24 cellular contexts compared by ENCODE assay signal in the genomic region with DNA sequence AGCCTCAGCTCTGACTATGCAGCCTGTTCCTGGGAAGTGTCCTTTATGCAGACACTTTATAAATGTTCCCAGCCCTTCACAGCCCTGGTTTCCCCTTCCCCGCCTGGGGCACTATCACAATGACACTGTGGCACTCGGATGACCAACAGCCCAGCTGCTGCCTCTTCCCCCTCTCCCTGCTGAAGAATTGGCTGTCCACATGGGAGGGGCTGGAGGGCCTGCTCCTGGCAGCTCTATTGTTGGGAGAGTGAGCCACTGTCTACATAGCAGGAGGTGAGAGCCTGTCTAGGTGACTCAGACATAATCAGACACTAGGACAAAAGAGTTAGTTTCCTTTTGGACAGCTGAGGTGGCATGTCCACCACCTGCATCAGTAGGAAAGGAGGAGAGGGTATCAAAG.
DNase-seq lines count a peak whose midpoint lies in the region; ATAC-seq, FAIRE-seq and TF ChIP-seq lines count a peak whose summit lies in the region.
"Had no signal": no experiment of that assay in that cellular context is flagged by ENCODE, and none has a peak within 500 bp of the region (broad histone marks: within the 10 kb centered on the region; RNA-seq: fewer than 3 reads in every experiment).

No MANE protein-coding gene starts in this region.

- TF ChIP-seq CTCF in bronchial epithelial cell (IDR thresholded peaks at IDR 0.05; ENCODE audit: insufficient read depth, low read length, severe bottlenecking) = no peak
- TF ChIP-seq CTCF in GM13976 (IDR thresholded peaks at IDR 0.05; ENCODE audit: borderline replicate concordance, control extremely low read depth, extremely low read depth, insufficient read depth, missing control alignments) = no peak
- TF ChIP-seq CTCF in testis (IDR thresholded peaks at IDR 0.05) = no peak

- no peaks in the 10 kb centered on the region for H3K9me3 ChIP-seq in testis
- H3K9me3 ChIP-seq: neutrophil had no signal

- no peak overlapping the region for H3K27ac ChIP-seq in testis
- H3K27ac ChIP-seq: hepatocyte, neutrophil had no signal

- H3K4me3 ChIP-seq in bronchial epithelial cell (ENCODE audit: low read depth, low read length) (no peak overlapping the region), testis (no peak overlapping the region)
- H3K4me3 ChIP-seq: hepatocyte, K562 had no signal

- FAIRE-seq in bronchial epithelial cell (lab: Jason Lieb, UNC) = peak; percentile 13
- FAIRE-seq: GM19239, islet of Langerhans, K562 had no signal

- peak; percentile 10 for DNase-seq in COR-L47 (lab: John Stamatoyannopoulos, UW)
- peak; percentile 73 for DNase-seq in M059J (ENCODE audit: low read depth)
- DNase-seq in bronchial epithelial cell (ENCODE audit: low read depth) = peak; percentile 84
- DNase-seq in lung microvascular endothelial cell (ENCODE audit: low read depth in 2 of 2) = peak; percentile 29 to 66
- no peak for DNase-seq in pons (ENCODE audit: low spot score)
- DNase-seq in GM13976 (ENCODE audit: low spot score) = no peak
- no peak for DNase-seq in testis
- DNase-seq: activated CD4-positive, alpha-beta T cell treated with anti-CD3 and anti-CD28 coated beads for 48 hours; CD4-positive, alpha-beta memory T cell; central memory CD4-positive, alpha-beta T cell; effector memory CD8-positive, alpha-beta T cell; EL; NCI-H2029; NCI-H510A treated with DMSO at 0.1 percent for 48 hours; OCI-M1; stimulated activated naive CD4-positive, alpha-beta T cell treated with Interleukin-2 at 50 U/mL for 16 hours; trophoblast cell had no signal

- in situ Hi-C loops in GM13976 (cut with MboI; ENCODE audit: low sequenced_read_pairs, unreplicated experiment) = no loop called here

- no peaks in the 10 kb centered on the region for H3K36me3 ChIP-seq in bronchial epithelial cell (ENCODE audit: control insufficient read depth, insufficient read depth, low read length)
- no peaks in the 10 kb centered on the region for H3K36me3 ChIP-seq in testis (ENCODE audit: low read depth, missing control alignments)
- H3K36me3 ChIP-seq: neutrophil had no signal

- H3K27me3 ChIP-seq in bronchial epithelial cell (ENCODE audit: control insufficient read depth, insufficient read depth, low read length) (no peaks in the 10 kb centered on the region), testis (no peaks in the 10 kb centered on the region)
- H3K27me3 ChIP-seq: hepatocyte, neutrophil had no signal

- H3K4me1 ChIP-seq in testis = no peaks in the 10 kb centered on the region

- no peak for ATAC-seq in GM18907 (IDR thresholded peaks at IDR 0.05; ENCODE audit: unreplicated experiment)
- ATAC-seq: effector memory CD8-positive, alpha-beta T cell; HCT116; K562 had no signal

- TF ChIP-seq POLR2A in testis (IDR thresholded peaks at IDR 0.05) = no peak

- intact Hi-C loops in testis (cut with DNase I; ENCODE audit: low total_unique reads) = no loop called here

- 90% methylated on average over 2 of the region's 2 CpGs; no CpG with 5 or more reads in 1 of the 2 donors for WGBS in testis, 2 donors

Comparison
In these comparisons a context has a peak if more than half of its experiments do, and no peak if none do; other contexts are left out.
1. DNase-seq: peak in COR-L47 (single experiment), M059J (single experiment), bronchial epithelial cell (single experiment) and lung microvascular endothelial cell (2 of 2); none in pons (single experiment), GM13976 (single experiment) and testis (single experiment).